1 cellular context compared by ENCODE assay signal in genomic region chr1:116372651-116373444, GRCh38.
TF ChIP-seq lines count a peak whose summit lies in the region.

TSS of gene ATP1A1 (plus strand) at chr1:116373244. CDS start at chr1:116373512, 268 bp downstream.

TF ChIP-seq in H1, 55 proteins besides CTCF, POLR2A, EP300 and RAD21:
- no peak for TF ChIP-seq TCF12 (IDR thresholded peaks at IDR 0.05; ENCODE audit: low read depth, low read length)
- TF ChIP-seq ASH2L (IDR thresholded peaks at IDR 0.05; ENCODE audit: low read length), result peak; percentile 2
- peak; percentile 57; the same call in 1 of the 2 replicates for TF ChIP-seq GTF2F1 (IDR thresholded peaks at IDR 0.05; ENCODE audit: borderline replicate concordance, low read depth, low read length)
- TF ChIP-seq SIRT6 (IDR thresholded peaks at IDR 0.05; ENCODE audit: low read length), result no peak
- peak; percentile 86 for TF ChIP-seq MAX (IDR thresholded peaks at IDR 0.05)
- peak; percentile 70 for TF ChIP-seq E2F6 (IDR thresholded peaks at IDR 0.05)
- TF ChIP-seq CBX5 (IDR thresholded peaks at IDR 0.05; ENCODE audit: low read depth, low read length), result no peak
- TF ChIP-seq TBP (IDR thresholded peaks at IDR 0.05; ENCODE audit: low read depth, low read length), result peak; percentile 91
- peak; percentile 86 for TF ChIP-seq CREB1 (IDR thresholded peaks at IDR 0.05)
- peak; percentile 33 for TF ChIP-seq NRF1 (IDR thresholded peaks at IDR 0.05; ENCODE audit: low read depth, low read length)
- no peak for TF ChIP-seq CHD1 (IDR thresholded peaks at IDR 0.05; ENCODE audit: low read depth, low read length)
- TF ChIP-seq EGR1 (IDR thresholded peaks at IDR 0.05; ENCODE audit: borderline replicate concordance, low read depth, low read length), result peak; percentile 66; the same call in 1 of the 2 replicates
- TF ChIP-seq KDM4A (IDR thresholded peaks at IDR 0.05; ENCODE audit: low read depth, low read length, severe bottlenecking), result peak; percentile 92
- peak; percentile 97 for TF ChIP-seq TAF1 (IDR thresholded peaks at IDR 0.05; ENCODE audit: low read depth, low read length)
- 0 out of 4 replicates have a peak, but pooled peaks of 1 of the 2 experiments have one; percentile 31 for TF ChIP-seq HDAC2 (IDR thresholded peaks at IDR 0.05; ENCODE audit: borderline replicate concordance in 1 of 2, low read depth in 2 of 2, low read length in 2 of 2)
- TF ChIP-seq SP1 (IDR thresholded peaks at IDR 0.05; ENCODE audit: low read depth, low read length), result peak; percentile 63; the same call in 1 of the 2 replicates
- peak; percentile 29; the same call in 1 of the 2 replicates for TF ChIP-seq RBBP5 (IDR thresholded peaks at IDR 0.05; ENCODE audit: borderline replicate concordance, low read depth, low read length)
- no peak for TF ChIP-seq SUZ12 (IDR thresholded peaks at IDR 0.05; ENCODE audit: low read length)
- TF ChIP-seq YY1 (IDR thresholded peaks at IDR 0.05; ENCODE audit: low read depth, low read length), result no peak
- TF ChIP-seq TAF7 (optimal IDR thresholded peaks at IDR 0.05; ENCODE audit: borderline replicate concordance, low read depth, low read length), result peak; percentile 80
- peak; percentile 32; the same call in 1 of the 2 replicates for TF ChIP-seq PHF8 (conservative IDR thresholded peaks at IDR 0.05; ENCODE audit: low read depth, low read length)
- TF ChIP-seq MAFK (IDR thresholded peaks at IDR 0.05; ENCODE audit: low read depth, low read length), result peak; percentile 2; the same call in 1 of the 2 replicates
- peak; percentile 96 for TF ChIP-seq POLR2AphosphoS5 (IDR thresholded peaks at IDR 0.05; ENCODE audit: low read depth, low read length)
- peak; percentile 24; the same call in 1 of the 2 replicates for TF ChIP-seq SIX5 (IDR thresholded peaks at IDR 0.05; ENCODE audit: low read depth, low read length)
- peak in 1 of 2 experiments; percentile 50; a peak in 1 of 4 replicates for TF ChIP-seq SIN3A (conservative IDR thresholded peaks at IDR 0.05 in 1 of 2, IDR thresholded peaks at IDR 0.05 in 1 of 2; ENCODE audit: low read depth in 1 of 2, low read length in 2 of 2)
- TF ChIP-seq JUND (IDR thresholded peaks at IDR 0.05; ENCODE audit: low read length), result peak; percentile 29; the same call in 1 of the 2 replicates
- no peak for TF ChIP-seq JUN (IDR thresholded peaks at IDR 0.05; ENCODE audit: low read depth, low read length)
